In genomic region chr11:44734982-44735381, GRCh38 we compare ENCODE assay signal across 1 cellular context.
A peak's percentile ranks its signal among the peaks of the same experiment; 100 is the strongest.
TF ChIP-seq lines count a peak whose summit lies in the region.

No MANE protein-coding gene starts in this region.

TF ChIP-seq in K562, 482 proteins besides CTCF, POLR2A, EP300 and RAD21:
- TF ChIP-seq ZNF589 (CRISPR knock-in tag; IDR thresholded peaks at IDR 0.05; ENCODE audit: low read depth) (no peak), ZBTB1 (CRISPR knock-in tag; IDR thresholded peaks at IDR 0.05; ENCODE audit: borderline replicate concordance, low read depth) (no peak), FOXK2 (conservative IDR thresholded peaks at IDR 0.05 in 1 of 2, IDR thresholded peaks at IDR 0.05 in 1 of 2; ENCODE audit: low read depth in 2 of 2) (no peak), C11orf30 (IDR thresholded peaks at IDR 0.05; ENCODE audit: low read depth) (peak; percentile 79), MAFF (IDR thresholded peaks at IDR 0.05; ENCODE audit: low read length) (peak; percentile 63; the same call in 1 of the 2 replicates), ZNF316 (IDR thresholded peaks at IDR 0.05) (peak; percentile 88), POLR2AphosphoS5 (IDR thresholded peaks at IDR 0.05; ENCODE audit: control insufficient read depth, insufficient read depth, low read depth, low read length) (no peak), ZSCAN32 (CRISPR knock-in tag; IDR thresholded peaks at IDR 0.05) (no peak), MAFG (tag; conservative IDR thresholded peaks at IDR 0.05) (peak; percentile 88), HMG20A (CRISPR knock-in tag; conservative IDR thresholded peaks at IDR 0.05) (no peak), KAT7 (CRISPR knock-in tag; IDR thresholded peaks at IDR 0.05; ENCODE audit: borderline replicate concordance) (no peak), HDAC3 (IDR thresholded peaks at IDR 0.05; ENCODE audit: borderline replicate concordance, partially characterized antibody) (no peak), ZC3H8 (IDR thresholded peaks at IDR 0.05) (no peak), SMAD4 (CRISPR knock-in tag; conservative IDR thresholded peaks at IDR 0.05) (no peak), MAFK (IDR thresholded peaks at IDR 0.05; ENCODE audit: low read length) (peak; percentile 63)
